In the genomic region with DNA sequence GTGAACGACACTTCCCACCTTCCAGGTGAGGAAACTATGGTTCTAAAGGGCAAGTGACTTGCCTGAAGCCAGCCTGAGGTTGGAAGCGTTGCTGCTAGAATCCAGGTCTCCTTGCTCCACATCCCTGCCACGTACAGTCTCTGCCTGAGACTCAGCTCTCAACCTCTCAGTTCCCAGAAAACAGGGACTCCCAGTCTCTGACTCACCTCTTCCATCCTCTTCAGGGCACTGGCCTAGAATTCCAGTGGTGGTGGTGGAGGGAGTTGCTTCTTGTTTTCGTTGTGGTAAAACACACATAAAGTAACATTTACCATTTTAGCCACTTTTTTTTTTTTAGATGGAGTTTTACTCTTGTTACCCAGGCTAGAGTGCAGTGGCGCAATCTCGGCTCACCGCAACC, we compare ENCODE assay signal across 14 cellular contexts. TPM values are rescaled to one million over a fixed set of nuclear protein-coding genes. Genes with fewer than 3 reads are reported as not detected.
A peak's percentile ranks its signal among the peaks of the same experiment; 100 is the strongest.
DNase-seq lines count a peak whose midpoint lies in the region; ATAC-seq and TF ChIP-seq lines count a peak whose summit lies in the region.
"Had no signal": no experiment of that assay in that cellular context is flagged by ENCODE, and none has a peak within 500 bp of the region (broad histone marks: within the 10 kb centered on the region; RNA-seq: fewer than 3 reads in every experiment).

No MANE protein-coding gene starts in this region.

- ATAC-seq in activated T-helper 17 cell treated with anti-CD3 and anti-CD28 coated beads, Interleukin-2, amount 50 U/mL, for 72 hours (replicated peaks): no peak
- ATAC-seq in GM21390 (IDR thresholded peaks at IDR 0.05; ENCODE audit: unreplicated experiment): no peak

- DNase-seq in AG09309 (ENCODE audit: low read depth): peak; percentile 95
- peak; percentile 51 for DNase-seq in HCEC 1CT
- DNase-seq in hepatic stellate cell (ENCODE audit: low spot score): peak; percentile 85
- DNase-seq in NCI-H69 (lab: John Stamatoyannopoulos, UW): no peak
- no peak for DNase-seq in NCI-H524 (lab: John Stamatoyannopoulos, UW)
- no peak for DNase-seq in HPDE6-E6E7 (ENCODE audit: extremely low spot score)
- DNase-seq: COR-L47; effector CD4-positive, alpha-beta T cell; left ventricle myocardium inferior; NCI-H510A; nephron progenitor cell; substantia nigra had no signal

- H3K4me3 ChIP-seq in AG09309 (ENCODE audit: control insufficient read depth, low read depth, low read length): no peak overlapping the region
- H3K4me3 ChIP-seq: left ventricle myocardium inferior had no signal

- no peaks in the 10 kb centered on the region for H3K27me3 Mint-ChIP-seq in activated T-helper 17 cell treated with anti-CD3 and anti-CD28 coated beads, Interleukin-2, amount 50 U/mL, for 72 hours

- H3K27ac Mint-ChIP-seq in activated T-helper 17 cell treated with anti-CD3 and anti-CD28 coated beads, Interleukin-2, amount 50 U/mL, for 72 hours: peak overlapping the region; percentile 83
- H3K27ac Mint-ChIP-seq: nephron progenitor cell had no signal

- no peak for TF ChIP-seq CTCF in AG09309 (IDR thresholded peaks at IDR 0.05; ENCODE audit: control insufficient read depth, insufficient read depth, low read depth, low read length, missing control alignments)

- H3K4me3 Mint-ChIP-seq in activated T-helper 17 cell treated with anti-CD3 and anti-CD28 coated beads, Interleukin-2, amount 50 U/mL, for 72 hours: no peak overlapping the region
- H3K4me3 Mint-ChIP-seq: nephron progenitor cell had no signal

- peaks cover 88% of the 10 kb centered on the region for H3K36me3 Mint-ChIP-seq in activated T-helper 17 cell treated with anti-CD3 and anti-CD28 coated beads, Interleukin-2, amount 50 U/mL, for 72 hours (ENCODE audit: low read depth)

- peaks cover 5% of the 10 kb centered on the region for H3K9me3 Mint-ChIP-seq in activated T-helper 17 cell treated with anti-CD3 and anti-CD28 coated beads, Interleukin-2, amount 50 U/mL, for 72 hours

- peaks cover 45% of the 10 kb centered on the region for H3K4me1 Mint-ChIP-seq in activated T-helper 17 cell treated with anti-CD3 and anti-CD28 coated beads, Interleukin-2, amount 50 U/mL, for 72 hours

RNA-seq across cellular contexts. Expression of a gene that starts 7.3 kb away (rescaled TPM):
- total RNA-seq in activated T-helper 17 cell treated with anti-CD3 and anti-CD28 coated beads, Interleukin-2, amount 50 U/mL, for 72 hours: 10 to 100 TPM; 36.8 to 44.8 TPM

Comparison
In these comparisons a context has a peak if more than half of its experiments do, and no peak if none do; other contexts are left out.
1. DNase-seq: peak in AG09309 (single experiment), HCEC 1CT (single experiment) and hepatic stellate cell (single experiment); none in NCI-H69 (single experiment), NCI-H524 (0 of 2) and HPDE6-E6E7 (single experiment).